Comparison of ENCODE assay signal across 18 cellular contexts in genomic region chr9:12797037-12797436, GRCh38. TPM values are rescaled to one million over a fixed set of nuclear protein-coding genes. Genes with fewer than 3 reads are reported as not detected.
DNase-seq lines count a peak whose midpoint lies in the region; ATAC-seq and TF ChIP-seq lines count a peak whose summit lies in the region.
"Had no signal": no experiment of that assay in that cellular context is flagged by ENCODE, and none has a peak within 500 bp of the region (broad histone marks: within the 10 kb centered on the region; RNA-seq: fewer than 3 reads in every experiment).

No MANE protein-coding gene starts in this region.

- H3K36me3 Mint-ChIP-seq in activated T-cell treated with anti-CD3 and anti-CD28 coated beads, Interleukin-2, amount 50 U/mL, for 72 hours (ENCODE audit: insufficient read depth in 2 of 2): no peaks in the 10 kb centered on the region

- CTCF ChIA-PET in mammary epithelial cell (lab: Charles Lee; ENCODE audit: low non-redundant PET): no interaction called here

- peak overlapping the region; percentile 80 for H3K27ac ChIP-seq in mammary epithelial cell (ENCODE audit: insufficient read depth, low read depth, low read length)
- H3K27ac ChIP-seq in muscle layer of duodenum (ENCODE audit: low read length): peak overlapping the region; percentile 7
- H3K27ac ChIP-seq in vagina: peak overlapping the region; percentile 33
- H3K27ac ChIP-seq: HL-60 had no signal

- no peak for TF ChIP-seq CTCF in mammary epithelial cell (conservative IDR thresholded peaks at IDR 0.05 in 1 of 2, IDR thresholded peaks at IDR 0.05 in 1 of 2; ENCODE audit: extremely low read depth in 1 of 2, insufficient read depth in 1 of 2, low read depth in 1 of 2, low read length in 2 of 2)
- no peak for TF ChIP-seq CTCF in vagina (IDR thresholded peaks at IDR 0.05)

- intact Hi-C loops in mammary epithelial cell (cut with micrococcal nuclease) (no loop called here), vagina (cut with DNase I) (no loop called here)

- H3K79me2 ChIP-seq in mammary epithelial cell (ENCODE audit: insufficient read depth, low read length): peaks cover 38% of the 10 kb centered on the region

- H3K4me3 ChIP-seq in mammary epithelial cell (replicated peaks in 1 of 3; ENCODE audit: insufficient read depth in 1 of 3, low read depth in 2 of 3, low read length in 3 of 3): no peak overlapping the region
- H3K4me3 ChIP-seq in muscle layer of duodenum (ENCODE audit: low read depth in 1 of 2, low read length in 2 of 2): no peak overlapping the region
- H3K4me3 ChIP-seq in vagina: no peak overlapping the region
- H3K4me3 ChIP-seq: MG63 had no signal

- peaks cover 0 to 4% of the 10 kb centered on the region in 2 donors for H3K9me3 Mint-ChIP-seq in activated T-cell treated with anti-CD3 and anti-CD28 coated beads, Interleukin-2, amount 50 U/mL, for 72 hours

- H3K27me3 ChIP-seq in mammary epithelial cell (ENCODE audit: insufficient read depth, low read length) (no peaks in the 10 kb centered on the region), muscle layer of duodenum (ENCODE audit: low read depth, low read length) (no peaks in the 10 kb centered on the region), vagina (no peaks in the 10 kb centered on the region)
- H3K27me3 ChIP-seq: MG63 had no signal

- no peaks in the 10 kb centered on the region for H3K36me3 ChIP-seq in mammary epithelial cell (ENCODE audit: insufficient read depth, low read length)
- H3K36me3 ChIP-seq in muscle layer of duodenum (ENCODE audit: control insufficient read depth in 1 of 2, insufficient read depth in 2 of 2, low read length in 2 of 2): no peaks in the 10 kb centered on the region
- H3K36me3 ChIP-seq in vagina: no peaks in the 10 kb centered on the region
- H3K36me3 ChIP-seq: MG63 had no signal

- H3K27me3 Mint-ChIP-seq in activated T-cell treated with anti-CD3 and anti-CD28 coated beads, Interleukin-2, amount 50 U/mL, for 72 hours (ENCODE audit: low read depth): no peaks in the 10 kb centered on the region

- H2AFZ ChIP-seq in mammary epithelial cell (ENCODE audit: low read depth, low read length): peak overlapping the region; percentile 46

- dilution Hi-C loops in mammary epithelial cell (cut with HindIII; ENCODE audit: low sequenced_read_pairs): no loop called here

- no peak overlapping the region for H3K4me3 Mint-ChIP-seq in activated T-cell treated with anti-CD3 and anti-CD28 coated beads, Interleukin-2, amount 50 U/mL, for 72 hours

- H3K27ac Mint-ChIP-seq in activated T-cell treated with anti-CD3 and anti-CD28 coated beads, Interleukin-2, amount 50 U/mL, for 72 hours: no peak overlapping the region

- no peak overlapping the region for H3K4me2 ChIP-seq in mammary epithelial cell (ENCODE audit: insufficient read depth, low read depth, low read length)

- no peak for ATAC-seq in activated T-cell treated with anti-CD3 and anti-CD28 coated beads, Interleukin-2, amount 50 U/mL, for 72 hours (replicated peaks in 1 of 2)
- ATAC-seq in HG03135 (IDR thresholded peaks at IDR 0.05; ENCODE audit: unreplicated experiment): no peak

- no peaks in the 10 kb centered on the region for H3K4me1 Mint-ChIP-seq in activated T-cell treated with anti-CD3 and anti-CD28 coated beads, Interleukin-2, amount 50 U/mL, for 72 hours (ENCODE audit: low read depth)

- in situ Hi-C loops in mammary epithelial cell (cut with MboI; ENCODE audit: low sequenced_read_pairs in 2 of 2): no loop called here

- H4K20me1 ChIP-seq in mammary epithelial cell (ENCODE audit: insufficient read depth, low read length): no peaks in the 10 kb centered on the region

- BruUV-seq in mammary epithelial cell (replicated peaks; lab: Mats Ljungman, UMichigan): no TSS peak

- DNase-seq in NCI-H2171 treated with DMSO at 0.1 percent for 48 hours (lab: John Stamatoyannopoulos, UW): peak; percentile 11
- DNase-seq in NCI-H2171 (lab: John Stamatoyannopoulos, UW): no peak
- DNase-seq in mammary epithelial cell: no peak
- DNase-seq in vagina (ENCODE audit: extremely low spot score in 2 of 2): no peak
- DNase-seq in kidney tubule cell (ENCODE audit: low spot score): no peak
- DNase-seq in activated T-cell treated with anti-CD3 and anti-CD28 coated beads, Interleukin-2, amount 50 U/mL, for 72 hours: no peak
- DNase-seq: 8988T, C1 segment of cervical spinal cord, COR-L47, HCEC 1CT, KBM-7, MG63, NCI-H1105, NCI-H187 treated with DMSO at 0.1 percent for 48 hours, NCI-H510A had no signal

- H3K4me1 ChIP-seq in mammary epithelial cell (ENCODE audit: insufficient read depth, low read length) (peaks cover 16% of the 10 kb centered on the region), muscle layer of duodenum (ENCODE audit: control insufficient read depth in 1 of 2, insufficient read depth in 2 of 2, low read length in 2 of 2) (peaks cover 4 to 31% of the 10 kb centered on the region in 2 donors), vagina (peaks cover 33% of the 10 kb centered on the region)

- H3K9me3 ChIP-seq in mammary epithelial cell (replicated peaks; ENCODE audit: insufficient read depth, low read length) (no peaks in the 10 kb centered on the region), muscle layer of duodenum (ENCODE audit: control insufficient read depth in 1 of 2, low read length in 2 of 2) (no peaks in the 10 kb centered on the region), vagina (no peaks in the 10 kb centered on the region)
- H3K9me3 ChIP-seq: MG63 had no signal

- no peak for TF ChIP-seq POLR2A in vagina (IDR thresholded peaks at IDR 0.05)

- WGBS in mammary epithelial cell (ENCODE audit: low coverage, missing lambda C conversion rate): 100% methylated on average over 1 of the region's 1 CpG

- no peak overlapping the region for H3K9ac ChIP-seq in mammary epithelial cell (ENCODE audit: insufficient read depth, low read length)

RNA-seq across cellular contexts. Expression of gene LURAP1L, which starts 22.2 kb away (rescaled TPM):
- total RNA-seq in mammary epithelial cell: 10 to 100 TPM; 52.9 to 57.8 TPM
- polyA plus RNA-seq in mammary epithelial cell: 16.6 TPM
- 20.7 TPM for polyA minus RNA-seq in mammary epithelial cell
- total RNA-seq in vagina: 14.5 TPM
- total RNA-seq in activated T-cell treated with anti-CD3 and anti-CD28 coated beads, Interleukin-2, amount 50 U/mL, for 72 hours: not detected

Comparison
In these comparisons a context has a peak if more than half of its experiments do, and no peak if none do; other contexts are left out.
1. H3K27ac ChIP-seq: peak in every context shown above with its lines; median percentile 80 in mammary epithelial cell; 33 in vagina; 7 in muscle layer of duodenum.
2. RNA of gene LURAP1L, which starts 22.2 kb away (total RNA-seq): 52.9 to 57.8 TPM in mammary epithelial cell and 14.5 TPM in vagina (single experiment); not detected in activated T-cell treated with anti-CD3 and anti-CD28 coated beads, Interleukin-2, amount 50 U/mL, for 72 hours; every median in the first group is over 10 times any median in the second.